In genomic region chr10:60729106-60729505, GRCh38 we compare ENCODE assay signal across 28 cellular contexts. TPM values are rescaled to one million over a fixed set of nuclear protein-coding genes. Genes with fewer than 3 reads are reported as not detected.
A peak's percentile ranks its signal among the peaks of the same experiment; 100 is the strongest.
DNase-seq lines count a peak whose midpoint lies in the region; ATAC-seq and TF ChIP-seq lines count a peak whose summit lies in the region.
"Had no signal": no experiment of that assay in that cellular context is flagged by ENCODE, and none has a peak within 500 bp of the region (broad histone marks: within the 10 kb centered on the region; RNA-seq: fewer than 3 reads in every experiment).

No MANE protein-coding gene starts in this region.

- H3K9me3 Mint-ChIP-seq in activated CD4-positive, alpha-beta T cell treated with anti-CD3 and anti-CD28 coated beads, Interleukin-2, amount 10 ng/mL, durations not matched to agents 7 days and 5 days, result peaks cover 9% of the 10 kb centered on the region
- H3K9me3 Mint-ChIP-seq in CD4-positive, alpha-beta memory T cell, result peaks cover 0 to 4% (median 0%) of the 10 kb centered on the region in 8 donors
- H3K9me3 Mint-ChIP-seq in mesothelial cell of epicardium, result peaks cover 3% of the 10 kb centered on the region
- H3K9me3 Mint-ChIP-seq: brain; stimulated activated naive CD8-positive, alpha-beta T cell treated with anti-CD3 and anti-CD28 coated beads, Interleukin-15, amount 100 ng/mL, for 72 hours had no signal

- peaks cover 73% of the 10 kb centered on the region for H3K4me1 ChIP-seq in CD4-positive, alpha-beta memory T cell (ENCODE audit: insufficient read depth, low read length)
- peaks cover 0 to 15% (median 10%) of the 10 kb centered on the region in 4 donors for H3K4me1 ChIP-seq in tibial artery

- H3K36me3 ChIP-seq in CD4-positive, alpha-beta memory T cell (ENCODE audit: insufficient read depth, low read length), result no peaks in the 10 kb centered on the region
- H3K36me3 ChIP-seq in tibial artery, result no peaks in the 10 kb centered on the region
- H3K36me3 ChIP-seq: right atrium auricular region, vagina had no signal

- peak overlapping the region; percentile 72 for H3K27ac ChIP-seq in CD4-positive, alpha-beta memory T cell (ENCODE audit: low read depth, low read length)
- no peak overlapping the region for H3K27ac ChIP-seq in tibial artery
- H3K27ac ChIP-seq: A549, dorsolateral prefrontal cortex, right atrium auricular region, vagina had no signal

- peak overlapping the region; percentile 69 for H3K4me3 Mint-ChIP-seq in activated CD4-positive, alpha-beta T cell treated with anti-CD3 and anti-CD28 coated beads, Interleukin-2, amount 10 ng/mL, durations not matched to agents 7 days and 5 days
- peak overlapping the region; percentile 7 to 94 (median 58) for H3K4me3 Mint-ChIP-seq in CD4-positive, alpha-beta memory T cell
- H3K4me3 Mint-ChIP-seq in T-helper 17 cell (peak overlapping the region; percentile 43), mesothelial cell of epicardium (no peak overlapping the region)
- H3K4me3 Mint-ChIP-seq: brain had no signal

- peaks cover 42% of the 10 kb centered on the region for H3K36me3 Mint-ChIP-seq in activated CD4-positive, alpha-beta T cell treated with anti-CD3 and anti-CD28 coated beads, Interleukin-2, amount 10 ng/mL, durations not matched to agents 7 days and 5 days (ENCODE audit: low read depth)
- peaks cover 4 to 6% of the 10 kb centered on the region in 2 donors for H3K36me3 Mint-ChIP-seq in CD4-positive, alpha-beta memory T cell
- H3K36me3 Mint-ChIP-seq in T-helper 17 cell (ENCODE audit: low read depth) (peaks cover 8% of the 10 kb centered on the region), mesothelial cell of epicardium (peaks cover 10% of the 10 kb centered on the region)
- H3K36me3 Mint-ChIP-seq: brain had no signal

- CTCF ChIA-PET in activated CD4-positive, alpha-beta T cell treated with anti-CD3 and anti-CD28 coated beads, Interleukin-2, amount 10 ng/mL, durations not matched to agents 7 days and 5 days (lab: Charles Lee), result interaction anchor here (0.6 to 1.1 kb wide), 3 partner anchors 11 to 49 kb away, joined by 3 to 4 read pairs (median 4); partner anchors contain the start of gene CDK1
- CTCF ChIA-PET in CD4-positive, alpha-beta memory T cell (lab: Charles Lee; ENCODE audit: partially characterized antibody), result interaction anchor here (1.3 to 2.6 kb wide), 5 partner anchors 15 to 83 kb away, joined by 3 to 15 read pairs (median 4); no protein-coding TSS in a partner anchor

- H3K4me1 Mint-ChIP-seq in activated CD4-positive, alpha-beta T cell treated with anti-CD3 and anti-CD28 coated beads, Interleukin-2, amount 10 ng/mL, durations not matched to agents 7 days and 5 days, result peaks cover 75% of the 10 kb centered on the region
- H3K4me1 Mint-ChIP-seq in CD4-positive, alpha-beta memory T cell, result peaks cover 53 to 78% (median 71%) of the 10 kb centered on the region in 4 donors
- peaks cover 51% of the 10 kb centered on the region for H3K4me1 Mint-ChIP-seq in T-helper 17 cell
- peaks cover 58% of the 10 kb centered on the region for H3K4me1 Mint-ChIP-seq in mesothelial cell of epicardium

- no peaks in the 10 kb centered on the region for H3K27me3 Mint-ChIP-seq in activated CD4-positive, alpha-beta T cell treated with anti-CD3 and anti-CD28 coated beads, Interleukin-2, amount 10 ng/mL, durations not matched to agents 7 days and 5 days
- H3K27me3 Mint-ChIP-seq in CD4-positive, alpha-beta memory T cell, result no peaks in the 10 kb centered on the region
- H3K27me3 Mint-ChIP-seq in T-helper 17 cell (no peaks in the 10 kb centered on the region), mesothelial cell of epicardium (ENCODE audit: low read depth) (peaks cover 1% of the 10 kb centered on the region)

- intact Hi-C loops in CD4-positive, alpha-beta memory T cell (cut with micrococcal nuclease), result no loop called here
- intact Hi-C loops in tibial artery (cut with DNase I; ENCODE audit: low total_unique reads), result no loop called here

- TF ChIP-seq CTCF in mesothelial cell of epicardium (IDR thresholded peaks at IDR 0.05; ENCODE audit: unreplicated experiment) (no peak), tibial artery (IDR thresholded peaks at IDR 0.05) (no peak)

- peak overlapping the region; percentile 83 for H3K27ac Mint-ChIP-seq in activated CD4-positive, alpha-beta T cell treated with anti-CD3 and anti-CD28 coated beads, Interleukin-2, amount 10 ng/mL, durations not matched to agents 7 days and 5 days
- peak overlapping the region; percentile 82 to 96 (median 93) for H3K27ac Mint-ChIP-seq in CD4-positive, alpha-beta memory T cell
- H3K27ac Mint-ChIP-seq in T-helper 17 cell, result peak overlapping the region; percentile 99
- peak overlapping the region; percentile 66 for H3K27ac Mint-ChIP-seq in mesothelial cell of epicardium
- H3K27ac Mint-ChIP-seq: brain had no signal

- no peak for DNase-seq in activated CD4-positive, alpha-beta T cell treated with anti-CD3 and anti-CD28 coated beads, Interleukin-2, amount 10 ng/mL, durations not matched to agents 7 days and 5 days
- no peak for DNase-seq in activated CD4-positive, alpha-beta T cell treated with anti-CD3 and anti-CD28 coated beads for 1 hour
- no peak for DNase-seq in CD4-positive, alpha-beta memory T cell
- no peak for DNase-seq in T-helper 17 cell
- DNase-seq in mesothelial cell of epicardium (ENCODE audit: low spot score in 2 of 2, unreplicated experiment in 2 of 2), result no peak
- DNase-seq in GDM1 (lab: John Stamatoyannopoulos, UW), result no peak
- no peak for DNase-seq in tibial artery
- DNase-seq: activated T-cell treated with anti-CD3 and anti-CD28 coated beads, Interleukin-2, amount 50 U/mL, for 1 hour; amniotic stem cell; cerebellar nuclear complex; DMS153; dorsolateral prefrontal cortex; foreskin melanocyte; H7; hippocampal formation; KBM-7; left colon; NCI-H1092 treated with DMSO at 0.1 percent for 48 hours; NCI-H1694 treated with DMSO at 0.1 percent for 48 hours; NCI-H446 treated with DMSO at 0.1 percent for 48 hours; small intestine; stimulated activated CD4-positive, alpha-beta T cell treated with anti-CD3 and anti-CD28 coated beads, Interleukin-1b, Interleukin-23, amount 100 ng/mL, for 48 hours; stimulated activated naive CD8-positive, alpha-beta T cell treated with anti-CD3 and anti-CD28 coated beads, Interleukin-15, amount 100 ng/mL, for 72 hours had no signal

- no peaks in the 10 kb centered on the region for H3K27me3 ChIP-seq in CD4-positive, alpha-beta memory T cell (ENCODE audit: insufficient read depth, low read length)
- peaks cover 0 to 15% of the 10 kb centered on the region in 2 donors for H3K27me3 ChIP-seq in tibial artery
- H3K27me3 ChIP-seq: vagina had no signal

- H3K4me3 ChIP-seq in CD4-positive, alpha-beta memory T cell (ENCODE audit: low read length in 2 of 2), result peak overlapping the region in 1 of 2 donors; percentile 18
- no peak overlapping the region for H3K4me3 ChIP-seq in tibial artery
- H3K4me3 ChIP-seq: A549, dorsolateral prefrontal cortex, right atrium auricular region, vagina had no signal

- H3K9me3 ChIP-seq in CD4-positive, alpha-beta memory T cell (ENCODE audit: control insufficient read depth in 1 of 2, low read length in 2 of 2), result no peaks in the 10 kb centered on the region
- no peaks in the 10 kb centered on the region for H3K9me3 ChIP-seq in T-helper 17 cell (ENCODE audit: control insufficient read depth, low read length, poor library complexity, severe bottlenecking)
- H3K9me3 ChIP-seq in tibial artery, result no peaks in the 10 kb centered on the region
- H3K9me3 ChIP-seq: A549, right atrium auricular region, vagina had no signal

- no peak for ATAC-seq in T-helper 17 cell
- no peak for ATAC-seq in GM19395 (IDR thresholded peaks at IDR 0.05; ENCODE audit: unreplicated experiment)
- ATAC-seq: A549; left colon; stimulated activated naive CD8-positive, alpha-beta T cell treated with anti-CD3 and anti-CD28 coated beads, Interleukin-15, amount 100 ng/mL, for 72 hours had no signal

- POLR2A ChIA-PET in activated CD4-positive, alpha-beta T cell treated with anti-CD3 and anti-CD28 coated beads, Interleukin-2, amount 10 ng/mL, durations not matched to agents 7 days and 5 days (lab: Charles Lee), result no interaction called here
- POLR2A ChIA-PET in CD4-positive, alpha-beta memory T cell (lab: Charles Lee; ENCODE audit: partially characterized antibody), result interaction anchor here (1.0 to 5.4 kb wide), 6 partner anchors 11 to 39 kb away, joined by 4 to 29 read pairs (median 8); no protein-coding TSS in a partner anchor

RNA-seq across cellular contexts. Expression of gene CDK1, which starts 49.2 kb away (rescaled TPM):
- total RNA-seq in activated CD4-positive, alpha-beta T cell treated with anti-CD3 and anti-CD28 coated beads, Interleukin-2, amount 10 ng/mL, durations not matched to agents 7 days and 5 days, result 100 to 1,000 TPM; 127 to 132 TPM
- 1 to 10 TPM; 1.3 to 1.6 TPM for total RNA-seq in CD4-positive, alpha-beta memory T cell
- under 1 TPM; 0.34 to 0.80 TPM for polyA plus RNA-seq in CD4-positive, alpha-beta memory T cell
- total RNA-seq in T-helper 17 cell, result 1 to 10 TPM in 1 of 2 donors, under 1 TPM in 1; 0.67 to 1.4 TPM
- 41.9 to 42.4 TPM (median 42.3 TPM) in 3 replicates for total RNA-seq in mesothelial cell of epicardium

Comparison
In these comparisons a context has a peak if more than half of its experiments do, and no peak if none do; other contexts are left out.
1. RNA of gene CDK1, which starts 49.2 kb away (total RNA-seq): 127 to 132 TPM in activated CD4-positive, alpha-beta T cell treated with anti-CD3 and anti-CD28 coated beads, Interleukin-2, amount 10 ng/mL, durations not matched to agents 7 days and 5 days and 41.9 to 42.4 TPM in mesothelial cell of epicardium; 1.3 to 1.6 TPM in CD4-positive, alpha-beta memory T cell and 0.67 to 1.4 TPM in T-helper 17 cell; every median in the first group is over 10 times any median in the second.
2. Peak in every context shown above with its lines, with median percentiles within 50 percentile points of each other: H3K27ac Mint-ChIP-seq.